In genomic region chr6:5025911-5026819, GRCh38 we compare ENCODE assay signal across 8 cellular contexts. TPM values are rescaled to one million over a fixed set of nuclear protein-coding genes. Genes with fewer than 3 reads are reported as not detected.
A peak's percentile ranks its signal among the peaks of the same experiment; 100 is the strongest.
DNase-seq lines count a peak whose midpoint lies in the region; ATAC-seq and TF ChIP-seq lines count a peak whose summit lies in the region.

No MANE protein-coding gene starts in this region.

- peak overlapping the region; percentile 43 for H2AFZ ChIP-seq in mesenchymal stem cell (ENCODE audit: low read depth, low read length)

- DNase-seq in activated naive CD4-positive, alpha-beta T cell treated with anti-CD3 and anti-CD28 coated beads, Interleukin-2, amount 10 ng/mL, durations not matched to agents 7 days and 5 days: no peak
- DNase-seq in activated naive CD4-positive, alpha-beta T cell treated with Interleukin-2 at 50 U/mL for 16 hours: no peak
- DNase-seq in SHP77 (lab: John Stamatoyannopoulos, UW): peak; percentile 65 to 72
- DNase-seq in epidermal melanocyte (ENCODE audit: insufficient read length, low spot score): peak; percentile 48
- peak; percentile 78 for DNase-seq in mesenchymal stem cell
- peak; percentile 58 to 85 for DNase-seq in tibial artery
- DNase-seq in effector CD4-positive, alpha-beta T cell: no peak

- H3K4me3 Mint-ChIP-seq in activated naive CD4-positive, alpha-beta T cell treated with anti-CD3 and anti-CD28 coated beads, Interleukin-2, amount 10 ng/mL, durations not matched to agents 7 days and 5 days: peak overlapping the region; percentile 64

- peak overlapping the region; percentile 68 for H3K4me2 ChIP-seq in mesenchymal stem cell (ENCODE audit: low read length, poor library complexity, severe bottlenecking)

- no peak overlapping the region for H2BK5ac ChIP-seq in mesenchymal stem cell (ENCODE audit: low read depth, low read length, poor library complexity, severe bottlenecking)

- H2BK15ac ChIP-seq in mesenchymal stem cell (ENCODE audit: low read depth, poor library complexity, severe bottlenecking): peak overlapping the region; percentile 54

- no peak for ATAC-seq in HG02973 (IDR thresholded peaks at IDR 0.05; ENCODE audit: unreplicated experiment)

- no peak overlapping the region for H2AK5ac ChIP-seq in mesenchymal stem cell (ENCODE audit: low read length, severe bottlenecking)

- H3K23ac ChIP-seq in mesenchymal stem cell (ENCODE audit: low read length in 2 of 2): no peak overlapping the region

- CTCF ChIA-PET in activated naive CD4-positive, alpha-beta T cell treated with anti-CD3 and anti-CD28 coated beads, Interleukin-2, amount 10 ng/mL, durations not matched to agents 7 days and 5 days (lab: Charles Lee): no interaction called here

- H3K36me3 ChIP-seq in mesenchymal stem cell (ENCODE audit: control insufficient read depth in 1 of 2, insufficient read depth in 2 of 2, low read depth in 1 of 2, low read length in 2 of 2) (peaks cover 0 to 4% of the 10 kb centered on the region in 2 experiments), tibial artery (no peaks in the 10 kb centered on the region)

- no peak overlapping the region for H3K27ac Mint-ChIP-seq in activated naive CD4-positive, alpha-beta T cell treated with anti-CD3 and anti-CD28 coated beads, Interleukin-2, amount 10 ng/mL, durations not matched to agents 7 days and 5 days

- peak in 1 of 2 experiments; percentile 5 for TF ChIP-seq CTCF in tibial artery (IDR thresholded peaks at IDR 0.05)

- no peaks in the 10 kb centered on the region for H3K27me3 ChIP-seq in mesenchymal stem cell (ENCODE audit: control insufficient read depth in 1 of 2, insufficient read depth in 1 of 2, low read length in 2 of 2)
- no peaks in the 10 kb centered on the region for H3K27me3 ChIP-seq in tibial artery

- peak overlapping the region; percentile 82 for H3K9ac ChIP-seq in mesenchymal stem cell (ENCODE audit: low read length)

- H3K27me3 Mint-ChIP-seq in activated naive CD4-positive, alpha-beta T cell treated with anti-CD3 and anti-CD28 coated beads, Interleukin-2, amount 10 ng/mL, durations not matched to agents 7 days and 5 days: peaks cover 18% of the 10 kb centered on the region

- H3K4me1 Mint-ChIP-seq in activated naive CD4-positive, alpha-beta T cell treated with anti-CD3 and anti-CD28 coated beads, Interleukin-2, amount 10 ng/mL, durations not matched to agents 7 days and 5 days: peaks cover 17% of the 10 kb centered on the region

- H3K14ac ChIP-seq in mesenchymal stem cell (ENCODE audit: low read length in 2 of 2): no peak overlapping the region

- peak overlapping the region; percentile 92 for H4K8ac ChIP-seq in mesenchymal stem cell (ENCODE audit: low read length)

- H3K4me3 ChIP-seq in mesenchymal stem cell (ENCODE audit: insufficient read depth in 1 of 2, low read depth in 1 of 2, low read length in 2 of 2) (peak overlapping the region; percentile 42 to 81), tibial artery (peak overlapping the region; percentile 59 to 60)

- H3K4ac ChIP-seq in mesenchymal stem cell (ENCODE audit: low read depth in 1 of 2, low read length in 2 of 2): peak overlapping the region; percentile 84 to 86

- H3K18ac ChIP-seq in mesenchymal stem cell (ENCODE audit: low read depth in 1 of 2, low read length in 2 of 2): peak overlapping the region; percentile 62 to 83

- intact Hi-C loops in tibial artery (cut with DNase I; ENCODE audit: low total_unique reads): no loop called here

- H3K27ac ChIP-seq in mesenchymal stem cell (ENCODE audit: low read length, poor library complexity, severe bottlenecking): no peak overlapping the region
- peak overlapping the region; percentile 84 to 88 for H3K27ac ChIP-seq in tibial artery

- H3K9me3 ChIP-seq in mesenchymal stem cell (ENCODE audit: control insufficient read depth, low read length): no peaks in the 10 kb centered on the region
- no peaks in the 10 kb centered on the region for H3K9me3 ChIP-seq in tibial artery

- peak overlapping the region; percentile 56 for H4K91ac ChIP-seq in mesenchymal stem cell (ENCODE audit: low read length)

- H2BK120ac ChIP-seq in mesenchymal stem cell (ENCODE audit: low read depth, low read length): peak overlapping the region; percentile 12

- peak overlapping the region; percentile 25 to 67 for H2BK12ac ChIP-seq in mesenchymal stem cell (ENCODE audit: low read length in 2 of 2)

- H3K9me3 Mint-ChIP-seq in activated naive CD4-positive, alpha-beta T cell treated with anti-CD3 and anti-CD28 coated beads, Interleukin-2, amount 10 ng/mL, durations not matched to agents 7 days and 5 days: no peaks in the 10 kb centered on the region

- no peaks in the 10 kb centered on the region for H3K79me1 ChIP-seq in mesenchymal stem cell (replicated peaks; ENCODE audit: low read length, poor library complexity, severe bottlenecking)

- H3K4me1 ChIP-seq in mesenchymal stem cell (ENCODE audit: control insufficient read depth, insufficient read depth, low read depth, low read length) (peaks cover 2% of the 10 kb centered on the region), tibial artery (peaks cover 0 to 16% (median 6%) of the 10 kb centered on the region in 4 donors)

- H3K36me3 Mint-ChIP-seq in activated naive CD4-positive, alpha-beta T cell treated with anti-CD3 and anti-CD28 coated beads, Interleukin-2, amount 10 ng/mL, durations not matched to agents 7 days and 5 days: no peaks in the 10 kb centered on the region

- WGBS in mesenchymal stem cell: 1% methylated on average over 34 of the region's 35 CpGs

RNA-seq across cellular contexts. Expression of gene RPP40, which starts 22.3 kb away (rescaled TPM):
- 12.2 TPM for polyA plus RNA-seq in mesenchymal stem cell (2013, experiment 1 of 2)
- 12.9 TPM for polyA plus RNA-seq in mesenchymal stem cell (2013, experiment 2 of 2)

RNA-seq across cellular contexts. Expression of gene PPP1R3G, which starts 59.0 kb away (rescaled TPM):
- 1.4 TPM for polyA plus RNA-seq in mesenchymal stem cell (2013, experiment 1 of 2)
- 1.5 TPM for polyA plus RNA-seq in mesenchymal stem cell (2013, experiment 2 of 2)

Comparison
In these comparisons a context has a peak if more than half of its experiments do, and no peak if none do; other contexts are left out.
1. DNase-seq: peak in SHP77 (2 of 2), epidermal melanocyte (single experiment), mesenchymal stem cell (single experiment) and tibial artery (2 of 2); none in activated naive CD4-positive, alpha-beta T cell treated with anti-CD3 and anti-CD28 coated beads, Interleukin-2, amount 10 ng/mL, durations not matched to agents 7 days and 5 days (single experiment), activated naive CD4-positive, alpha-beta T cell treated with Interleukin-2 at 50 U/mL for 16 hours (single experiment) and effector CD4-positive, alpha-beta T cell (single experiment).